16 cellular contexts compared by ENCODE assay signal in genomic region chr17:27956601-27957445, GRCh38.
DNase-seq lines count a peak whose midpoint lies in the region; ATAC-seq and TF ChIP-seq lines count a peak whose summit lies in the region.
"Had no signal": no experiment of that assay in that cellular context is flagged by ENCODE, and none has a peak within 500 bp of the region (broad histone marks: within the 10 kb centered on the region; RNA-seq: fewer than 3 reads in every experiment).

No MANE protein-coding gene starts in this region.

- in situ Hi-C loops in G401 (cut with HindIII; ENCODE audit: low sequenced_read_pairs), result no loop called here

- DNase-seq in A673 (ENCODE audit: low spot score) (peak; percentile 54), G401 (ENCODE audit: low spot score) (peak; percentile 9), fibroblast of the aortic adventitia (ENCODE audit: low read depth) (peak; percentile 4), substantia nigra (lab: John Stamatoyannopoulos, UW) (no peak), coronary artery (ENCODE audit: low spot score) (no peak)
- no peak for DNase-seq in stimulated activated CD4-positive, alpha-beta T cell treated with anti-CD3 and anti-CD28 coated beads, Interleukin-2, amount 100 ng/mL, for 48 hours
- no peak for DNase-seq in stimulated activated naive CD4-positive, alpha-beta T cell treated with Interleukin-2 at 50 U/mL for 16 hours (lab: John Stamatoyannopoulos, UW)
- DNase-seq: activated naive CD8-positive, alpha-beta T cell treated with anti-CD3 and anti-CD28 coated beads, Interleukin-2, amount 50 U/mL, for 24 hours; AML-193; foreskin fibroblast; stimulated activated CD4-positive, alpha-beta T cell treated with anti-CD3 and anti-CD28 coated beads, Interleukin-2, amount 100 ng/mL, for 24 hours; uterus had no signal

- TF ChIP-seq CTCF in A673 (conservative IDR thresholded peaks at IDR 0.05; ENCODE audit: low read depth, low read length) (no peak), fibroblast of the aortic adventitia (IDR thresholded peaks at IDR 0.05; ENCODE audit: insufficient read depth, low read length) (no peak), coronary artery (IDR thresholded peaks at IDR 0.05) (no peak)

- H3K4me3 ChIP-seq in A673 (ENCODE audit: low read depth, low read length, poor library complexity, severe bottlenecking), result no peak overlapping the region
- no peak overlapping the region for H3K4me3 ChIP-seq in fibroblast of the aortic adventitia (ENCODE audit: low read depth, low read length)
- H3K4me3 ChIP-seq in coronary artery, result no peak overlapping the region
- H3K4me3 ChIP-seq: HAP-1, prostate gland, uterus had no signal

- CTCF ChIA-PET in A673 (lab: Charles Lee), result no interaction called here

- H3K27me3 ChIP-seq in A673 (replicated peaks; ENCODE audit: insufficient read depth, low read depth, low read length, poor library complexity), result no peaks in the 10 kb centered on the region
- H3K27me3 ChIP-seq: uterus had no signal

- ATAC-seq in SK-N-SH treated with all-trans-retinoic acid at 6 μM for 48 hours, result peak; percentile 42; the same call in 2 of the 3 replicates
- ATAC-seq: activated CD4-positive, CD25-positive, alpha-beta regulatory T cell treated with anti-CD3 and anti-CD28 coated beads, Interleukin-2, amount 50 U/mL, for 24 hours; activated naive CD8-positive, alpha-beta T cell treated with anti-CD3 and anti-CD28 coated beads, Interleukin-2, amount 50 U/mL, for 24 hours had no signal

- BruUV-seq in A673 (replicated peaks; lab: Mats Ljungman, UMichigan), result no TSS peak

- H3K36me3 ChIP-seq in A673 (ENCODE audit: insufficient read depth, low read length, poor library complexity, severe bottlenecking), result no peaks in the 10 kb centered on the region
- H3K36me3 ChIP-seq: HAP-1, prostate gland, uterus had no signal

- H3K9me3 ChIP-seq in A673 (ENCODE audit: low read depth, low read length, poor library complexity, severe bottlenecking), result no peaks in the 10 kb centered on the region
- H3K9me3 ChIP-seq: HAP-1, prostate gland, uterus had no signal

- H3K27ac ChIP-seq in A673 (ENCODE audit: low read depth, low read length, poor library complexity, severe bottlenecking), result no peak overlapping the region
- H3K27ac ChIP-seq in substantia nigra (ENCODE audit: low read depth, low read length, poor library complexity, severe bottlenecking), result no peak overlapping the region
- no peak overlapping the region for H3K27ac ChIP-seq in coronary artery
- H3K27ac ChIP-seq: prostate gland, uterus had no signal

- intact Hi-C loops in A673 (cut with micrococcal nuclease; ENCODE audit: unreplicated experiment), result no loop called here

- H3K4me1 ChIP-seq in A673 (ENCODE audit: insufficient read depth, low read length, poor library complexity, severe bottlenecking), result peaks cover 7% of the 10 kb centered on the region
- H3K4me1 ChIP-seq: HAP-1, prostate gland, uterus had no signal

- POLR2A ChIA-PET in A673 (lab: Charles Lee; ENCODE audit: low non-redundant PET), result no interaction called here

TF ChIP-seq in SK-N-SH treated with all-trans-retinoic acid at 6 μM for 48 hours, 23 proteins besides CTCF, POLR2A, EP300 and RAD21:
- TF ChIP-seq SNAI2 (CRISPR knock-in tag; IDR thresholded peaks at IDR 0.05) (no peak), CREB5 (CRISPR knock-in tag; IDR thresholded peaks at IDR 0.05; ENCODE audit: low read depth) (no peak), TOX (CRISPR knock-in tag; IDR thresholded peaks at IDR 0.05; ENCODE audit: borderline replicate concordance) (no peak), TCF4 (CRISPR knock-in tag; IDR thresholded peaks at IDR 0.05; ENCODE audit: borderline replicate concordance) (no peak), GLIS3 (CRISPR knock-in tag; IDR thresholded peaks at IDR 0.05) (no peak), CSDC2 (CRISPR knock-in tag; IDR thresholded peaks at IDR 0.05) (no peak)

Comparison
In these comparisons a context has a peak if more than half of its experiments do, and no peak if none do; other contexts are left out.
1. DNase-seq: peak in A673 (single experiment), G401 (single experiment) and fibroblast of the aortic adventitia (single experiment); none in stimulated activated CD4-positive, alpha-beta T cell treated with anti-CD3 and anti-CD28 coated beads, Interleukin-2, amount 100 ng/mL, for 48 hours (0 of 2), stimulated activated naive CD4-positive, alpha-beta T cell treated with Interleukin-2 at 50 U/mL for 16 hours (single experiment), substantia nigra (0 of 49) and coronary artery (single experiment).